In the genomic region with DNA sequence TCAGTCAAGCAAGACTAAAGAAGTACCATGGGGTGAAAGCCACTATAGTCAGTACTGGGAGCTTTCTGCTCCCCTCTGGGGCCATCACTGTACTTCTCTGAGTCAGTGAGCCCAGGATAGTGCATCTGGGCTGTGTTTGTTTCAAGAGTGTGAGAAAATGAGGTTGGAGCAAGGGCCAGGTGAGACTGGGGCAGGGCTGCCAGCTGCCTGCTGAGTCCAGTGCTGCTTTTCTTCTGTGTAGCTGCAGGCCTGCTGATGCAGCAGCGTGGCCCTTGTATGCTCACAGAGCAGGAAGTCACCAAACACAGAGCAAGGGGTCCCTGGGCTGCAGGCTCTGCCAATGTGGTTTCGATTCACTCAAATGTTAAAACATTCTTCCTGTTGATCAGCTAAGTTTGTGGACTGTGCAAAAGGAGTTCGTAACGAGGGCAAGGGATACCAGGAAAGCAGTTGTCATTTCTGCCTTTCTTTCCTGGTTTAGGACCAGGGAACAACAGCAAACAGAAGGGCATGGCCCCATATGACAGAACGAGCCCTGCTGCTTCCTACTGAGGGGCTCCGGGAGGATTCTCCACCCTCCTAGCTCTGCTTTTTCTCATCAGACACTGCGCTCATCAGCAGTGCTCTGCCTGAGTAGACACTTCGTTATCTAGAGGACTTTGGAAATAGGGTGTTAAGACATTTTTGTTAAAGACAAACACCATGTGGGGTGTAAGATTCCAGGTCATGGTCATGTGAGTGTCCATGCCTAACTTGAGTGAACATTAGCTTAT, we compare ENCODE assay signal across 1 cellular context.
TF ChIP-seq lines count a peak whose summit lies in the region.

No MANE protein-coding gene starts in this region.

TF ChIP-seq in H1, 55 proteins besides CTCF, POLR2A, EP300 and RAD21 (continued from another document):
- no peak for TF ChIP-seq SAP30 (IDR thresholded peaks at IDR 0.05; ENCODE audit: insufficient read depth, insufficient replicate concordance, low read length)
- TF ChIP-seq SRF (IDR thresholded peaks at IDR 0.05; ENCODE audit: low read depth, low read length), result no peak
